19 cellular contexts compared by ENCODE assay signal in the genomic region with DNA sequence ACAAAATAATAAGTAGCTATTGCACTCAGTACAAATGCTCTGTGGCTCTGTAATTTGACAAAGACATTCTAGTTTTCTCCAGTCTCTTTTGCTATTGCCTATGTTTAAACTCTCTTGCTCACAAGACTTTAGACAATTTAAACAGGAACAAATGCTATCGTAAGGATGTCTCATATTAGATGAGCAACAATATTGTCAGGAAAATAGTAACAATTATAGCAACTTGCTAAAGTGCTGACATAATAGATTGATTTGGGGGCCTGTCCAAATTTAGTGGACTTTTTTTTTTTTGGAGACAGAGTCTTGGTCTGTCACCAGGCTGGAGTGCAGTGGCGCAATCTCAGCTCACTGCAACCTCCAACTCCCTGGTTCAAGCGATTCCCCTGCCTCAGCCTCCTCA.
"Had no signal": no experiment of that assay in that cellular context is flagged by ENCODE, and none has a peak within 500 bp of the region (broad histone marks: within the 10 kb centered on the region; RNA-seq: fewer than 3 reads in every experiment).

No MANE protein-coding gene starts in this region.

- H3K27ac Mint-ChIP-seq: activated naive CD8-positive, alpha-beta T cell treated with anti-CD3 and anti-CD28 coated beads, Interleukin-2, amount 10 ng/mL, durations not matched to agents 7 days and 5 days had no signal

- DNase-seq: activated CD4-positive, alpha-beta T cell treated with anti-CD3 and anti-CD28 coated beads, Interleukin-2, amount 50 U/mL, for 48 hours; activated CD4-positive, CD25-positive, alpha-beta regulatory T cell treated with anti-CD3 and anti-CD28 coated beads, Interleukin-2, amount 50 U/mL, for 72 hours; activated gamma-delta T cell; activated naive CD8-positive, alpha-beta T cell treated with anti-CD3 and anti-CD28 coated beads, Interleukin-2, amount 10 ng/mL, durations not matched to agents 7 days and 5 days; activated T-cell treated with anti-CD3 and anti-CD28 coated beads, Interleukin-2, amount 50 U/mL, for 24 hours; anterior cingulate cortex; brain microvascular endothelial cell; cortex of kidney; effector CD4-positive, alpha-beta T cell; esophagus squamous epithelium; foreskin melanocyte; mesenchymal stem cell; psoas muscle; right lobe of liver; SW 1271; T1000 had no signal

- H3K27ac ChIP-seq: brain microvascular endothelial cell, esophagus squamous epithelium, psoas muscle, right lobe of liver, thoracic aorta had no signal

- ATAC-seq: psoas muscle, right lobe of liver had no signal

- H3K27me3 ChIP-seq: brain microvascular endothelial cell, esophagus squamous epithelium, right lobe of liver had no signal

- H3K4me1 ChIP-seq: psoas muscle, right lobe of liver had no signal

- H3K4me3 ChIP-seq: esophagus squamous epithelium, psoas muscle, right lobe of liver, smooth muscle cell, thoracic aorta had no signal

- H3K27me3 Mint-ChIP-seq: activated naive CD8-positive, alpha-beta T cell treated with anti-CD3 and anti-CD28 coated beads, Interleukin-2, amount 10 ng/mL, durations not matched to agents 7 days and 5 days; activated T-cell treated with anti-CD3 and anti-CD28 coated beads, Interleukin-2, amount 50 U/mL, for 24 hours had no signal

- H3K4me2 ChIP-seq: smooth muscle cell had no signal

- H3K9me3 Mint-ChIP-seq: activated naive CD8-positive, alpha-beta T cell treated with anti-CD3 and anti-CD28 coated beads, Interleukin-2, amount 10 ng/mL, durations not matched to agents 7 days and 5 days; activated T-cell treated with anti-CD3 and anti-CD28 coated beads, Interleukin-2, amount 50 U/mL, for 24 hours had no signal

- H3K36me3 ChIP-seq: brain microvascular endothelial cell, right lobe of liver, thoracic aorta had no signal

- H3K4me3 Mint-ChIP-seq: activated naive CD8-positive, alpha-beta T cell treated with anti-CD3 and anti-CD28 coated beads, Interleukin-2, amount 10 ng/mL, durations not matched to agents 7 days and 5 days; activated T-cell treated with anti-CD3 and anti-CD28 coated beads, Interleukin-2, amount 50 U/mL, for 24 hours had no signal

- H3K9me3 ChIP-seq: esophagus squamous epithelium, psoas muscle, right lobe of liver, thoracic aorta had no signal

- FAIRE-seq: endothelial cell of umbilical vein had no signal
